Comparison of ENCODE assay signal across 29 cellular contexts in genomic region chr4:118879409-118879808, GRCh38.
"Had no signal": no experiment of that assay in that cellular context is flagged by ENCODE, and none has a peak within 500 bp of the region (broad histone marks: within the 10 kb centered on the region; RNA-seq: fewer than 3 reads in every experiment).

No MANE protein-coding gene starts in this region.

- ATAC-seq: activated CD4-positive, alpha-beta T cell treated with anti-CD3 and anti-CD28 coated beads for 36 hours; activated CD8-positive, alpha-beta memory T cell treated with anti-CD3 and anti-CD28 coated beads, Interleukin-2, amount 10 ng/mL, durations not matched to agents 7 days and 5 days; activated CD8-positive, alpha-beta T cell treated with anti-CD3 and anti-CD28 coated beads, Interleukin-2, amount 10 ng/mL, durations not matched to agents 7 days and 5 days; activated naive CD4-positive, alpha-beta T cell treated with anti-CD3 and anti-CD28 coated beads, Interleukin-2, amount 50 U/mL, for 72 hours; gastroesophageal sphincter; heart right ventricle; T-helper 17 cell had no signal

- H3K27ac Mint-ChIP-seq: activated CD4-positive, alpha-beta memory T cell treated with anti-CD3 and anti-CD28 coated beads for 36 hours; activated CD4-positive, alpha-beta T cell treated with anti-CD3 and anti-CD28 coated beads for 36 hours; activated CD4-positive, alpha-beta T cell treated with anti-CD3 and anti-CD28 coated beads, Interleukin-2, amount 10 ng/mL, durations not matched to agents 24 days and 14 days; activated CD8-positive, alpha-beta memory T cell treated with anti-CD3 and anti-CD28 coated beads, Interleukin-2, amount 10 ng/mL, durations not matched to agents 7 days and 5 days; activated CD8-positive, alpha-beta T cell treated with anti-CD3 and anti-CD28 coated beads, Interleukin-2, amount 10 ng/mL, durations not matched to agents 7 days and 5 days; activated naive CD4-positive, alpha-beta T cell treated with anti-CD3 and anti-CD28 coated beads, Interleukin-2, amount 10 ng/mL, durations not matched to agents 7 days and 5 days; activated naive CD4-positive, alpha-beta T cell treated with anti-CD3 and anti-CD28 coated beads, Interleukin-2, amount 50 U/mL, for 72 hours; activated naive CD8-positive, alpha-beta T cell treated with anti-CD3 and anti-CD28 coated beads, Interleukin-2, amount 10 ng/mL, durations not matched to agents 7 days and 5 days; activated T-helper 1 cell treated with anti-CD3 and anti-CD28 coated beads, Interleukin-12 subunit alpha, Interleukin-12 subunit beta, Interleukin-2, Interleukin-4 antibody, amounts not matched to agents 30 ng/mL and 10 ng/mL and 1 ng/mL, durations not matched to agents 14 hours and 24 hours and 36 hours; activated T-helper 2 cell treated with anti-CD3 and anti-CD28 coated beads, Interferon-gamma antibody, Interleukin-2, Interleukin-4, amounts not matched to agents 10 μg/mL and 5 μg/mL and 100 μg/mL, durations not matched to agents 14 hours and 24 hours and 36 hours; brain; T-helper 17 cell; T-helper 2 cell treated with Interferon-gamma antibody and Interleukin-4, amounts not matched to agents 5 μg/mL and 100 μg/mL, for 36 hours had no signal

- H3K27me3 Mint-ChIP-seq: activated CD4-positive, alpha-beta memory T cell treated with anti-CD3 and anti-CD28 coated beads for 36 hours; activated CD4-positive, alpha-beta T cell treated with anti-CD3 and anti-CD28 coated beads for 36 hours; T-helper 17 cell had no signal

- H3K4me1 Mint-ChIP-seq: activated CD4-positive, alpha-beta T cell treated with anti-CD3 and anti-CD28 coated beads for 36 hours; activated CD4-positive, alpha-beta T cell treated with anti-CD3 and anti-CD28 coated beads, Interleukin-2, amount 10 ng/mL, durations not matched to agents 24 days and 14 days; activated CD8-positive, alpha-beta memory T cell treated with anti-CD3 and anti-CD28 coated beads, Interleukin-2, amount 10 ng/mL, durations not matched to agents 7 days and 5 days; activated naive CD4-positive, alpha-beta T cell treated with anti-CD3 and anti-CD28 coated beads, Interleukin-2, amount 10 ng/mL, durations not matched to agents 7 days and 5 days; activated naive CD8-positive, alpha-beta T cell treated with anti-CD3 and anti-CD28 coated beads, Interleukin-2, amount 10 ng/mL, durations not matched to agents 7 days and 5 days; brain; T-helper 17 cell had no signal

- H3K4me3 Mint-ChIP-seq: activated CD4-positive, alpha-beta memory T cell treated with anti-CD3 and anti-CD28 coated beads for 36 hours; activated CD4-positive, alpha-beta T cell treated with anti-CD3 and anti-CD28 coated beads for 36 hours; activated CD4-positive, alpha-beta T cell treated with anti-CD3 and anti-CD28 coated beads, Interleukin-2, amount 10 ng/mL, durations not matched to agents 24 days and 14 days; activated CD8-positive, alpha-beta memory T cell treated with anti-CD3 and anti-CD28 coated beads, Interleukin-2, amount 10 ng/mL, durations not matched to agents 7 days and 5 days; activated CD8-positive, alpha-beta T cell treated with anti-CD3 and anti-CD28 coated beads, Interleukin-2, amount 10 ng/mL, durations not matched to agents 7 days and 5 days; activated naive CD4-positive, alpha-beta T cell treated with anti-CD3 and anti-CD28 coated beads, Interleukin-2, amount 10 ng/mL, durations not matched to agents 7 days and 5 days; activated naive CD8-positive, alpha-beta T cell treated with anti-CD3 and anti-CD28 coated beads, Interleukin-2, amount 10 ng/mL, durations not matched to agents 7 days and 5 days; activated T-helper 1 cell treated with anti-CD3 and anti-CD28 coated beads, Interleukin-12 subunit alpha, Interleukin-12 subunit beta, Interleukin-2, Interleukin-4 antibody, amounts not matched to agents 30 ng/mL and 10 ng/mL and 1 ng/mL, durations not matched to agents 14 hours and 24 hours and 36 hours; brain; T-helper 17 cell; T-helper 2 cell treated with Interferon-gamma antibody and Interleukin-4, amounts not matched to agents 5 μg/mL and 100 μg/mL, for 36 hours had no signal

- H3K9me3 Mint-ChIP-seq: T-helper 2 cell treated with Interferon-gamma antibody and Interleukin-4, amounts not matched to agents 5 μg/mL and 100 μg/mL, for 36 hours had no signal

- DNase-seq: activated CD4-positive, alpha-beta memory T cell treated with anti-CD3 and anti-CD28 coated beads for 36 hours; activated CD4-positive, alpha-beta T cell treated with anti-CD3 and anti-CD28 coated beads for 36 hours; activated CD4-positive, alpha-beta T cell treated with anti-CD3 and anti-CD28 coated beads, Interleukin-2, amount 10 ng/mL, durations not matched to agents 24 days and 14 days; activated CD4-positive, CD25-positive, alpha-beta regulatory T cell; activated CD4-positive, CD25-positive, alpha-beta regulatory T cell treated with anti-CD3 and anti-CD28 coated beads, Interleukin-2, amount 50 U/mL, for 72 hours; activated CD8-positive, alpha-beta memory T cell treated with anti-CD3 and anti-CD28 coated beads, Interleukin-2, amount 10 ng/mL, durations not matched to agents 7 days and 5 days; activated CD8-positive, alpha-beta memory T cell treated with anti-CD3 and anti-CD28 coated beads, Interleukin-2, amount 50 U/mL, for 4 hours; activated CD8-positive, alpha-beta T cell treated with anti-CD3 and anti-CD28 coated beads, Interleukin-2, amount 10 ng/mL, durations not matched to agents 7 days and 5 days; activated gamma-delta T cell; activated naive CD4-positive, alpha-beta T cell; activated naive CD4-positive, alpha-beta T cell treated with anti-CD3 and anti-CD28 coated beads, Interleukin-2, amount 10 ng/mL, durations not matched to agents 7 days and 5 days; activated naive CD8-positive, alpha-beta T cell treated with anti-CD3 and anti-CD28 coated beads, Interleukin-2, amount 10 ng/mL, durations not matched to agents 7 days and 5 days; activated T-cell treated with anti-CD3 and anti-CD28 coated beads, Interleukin-2, amount 50 U/mL, for 1 hour; activated T-cell treated with anti-CD3 and anti-CD28 coated beads, Interleukin-2, amount 50 U/mL, for 48 hours; central memory CD4-positive, alpha-beta T cell; cerebellar nuclear complex; colonic mucosa; effector CD8-positive, alpha-beta T cell; esophagus squamous epithelium; foreskin melanocyte; heart right ventricle; T-helper 17 cell; T1000 had no signal

- H3K36me3 Mint-ChIP-seq: activated CD8-positive, alpha-beta memory T cell treated with anti-CD3 and anti-CD28 coated beads, Interleukin-2, amount 10 ng/mL, durations not matched to agents 7 days and 5 days; activated naive CD4-positive, alpha-beta T cell treated with anti-CD3 and anti-CD28 coated beads, Interleukin-2, amount 10 ng/mL, durations not matched to agents 7 days and 5 days; activated naive CD8-positive, alpha-beta T cell treated with anti-CD3 and anti-CD28 coated beads, Interleukin-2, amount 10 ng/mL, durations not matched to agents 7 days and 5 days; brain had no signal
